ENCODE assay signal across 2 cellular contexts in the genomic region with DNA sequence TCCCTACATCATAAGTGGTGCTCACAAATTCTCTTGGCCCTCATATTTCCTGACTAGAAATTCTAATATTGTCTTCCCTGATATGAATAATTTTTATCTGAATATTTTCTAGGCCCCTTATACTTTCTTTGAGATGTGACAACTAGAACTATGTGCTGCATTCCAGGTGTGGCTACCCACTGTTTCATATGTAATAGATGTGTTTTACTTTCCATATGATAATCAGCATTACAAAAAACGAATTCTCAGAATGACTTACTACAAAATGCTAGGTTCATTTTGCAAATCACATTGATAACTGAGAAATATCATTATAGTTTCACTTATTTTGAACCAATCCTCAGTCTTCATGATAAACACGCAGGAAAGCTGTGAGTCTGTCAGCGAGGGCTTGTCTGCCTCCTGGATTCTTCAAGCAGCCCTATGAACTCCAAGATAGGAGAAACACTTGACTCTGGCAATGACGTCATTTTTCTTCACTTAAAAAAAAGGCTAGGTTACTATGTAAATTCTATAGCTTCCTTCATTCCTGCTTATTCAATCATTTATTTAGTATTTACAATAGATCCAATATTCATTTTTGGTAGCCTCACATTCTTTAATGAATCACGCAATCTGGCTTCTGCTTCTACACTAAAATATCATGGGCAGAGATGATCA.
TF ChIP-seq lines count a peak whose summit lies in the region.

No MANE protein-coding gene starts in this region.

TF ChIP-seq in HepG2, 621 proteins besides CTCF, POLR2A, EP300 and RAD21:
- peak; percentile 98 for TF ChIP-seq ATF7 (IDR thresholded peaks at IDR 0.05)
- no peak for TF ChIP-seq ATF7 (CRISPR knock-in tag; IDR thresholded peaks at IDR 0.05)
- TF ChIP-seq SAP130 (CRISPR knock-in tag; IDR thresholded peaks at IDR 0.05; ENCODE audit: low read depth) = no peak
- no peak for TF ChIP-seq MED8 (CRISPR knock-in tag; IDR thresholded peaks at IDR 0.05; ENCODE audit: insufficient replicate concordance)
- TF ChIP-seq NR1H2 (CRISPR knock-in tag; IDR thresholded peaks at IDR 0.05; ENCODE audit: borderline replicate concordance, low read depth) = no peak
- TF ChIP-seq CREB1 (IDR thresholded peaks at IDR 0.05) = peak; percentile 89
- no peak for TF ChIP-seq CREB1 (CRISPR knock-in tag; IDR thresholded peaks at IDR 0.05)
- no peak for TF ChIP-seq CEBPB (IDR thresholded peaks at IDR 0.05; ENCODE audit: borderline replicate concordance, low read depth, low read length)
TF ChIP-seq in HepG2: peak in this region for 2.

TF ChIP-seq in K562, 482 proteins besides CTCF, POLR2A, EP300 and RAD21:
- TF ChIP-seq ELF1 (tag; IDR thresholded peaks at IDR 0.05) (no peak), ATF1 (CRISPR knock-in tag; IDR thresholded peaks at IDR 0.05) (no peak), ATF1 (tag; IDR thresholded peaks at IDR 0.05) (0 out of 2 replicates have a peak, but pooled peaks have one; percentile 22), FOXJ2 (tag; IDR thresholded peaks at IDR 0.05) (no peak), JUND (IDR thresholded peaks at IDR 0.05; ENCODE audit: borderline replicate concordance, low read depth, low read length) (peak; percentile 38; the same call in 1 of the 2 replicates), JUND (tag; IDR thresholded peaks at IDR 0.05; ENCODE audit: borderline replicate concordance, low read depth, low read length) (peak; percentile 48; the same call in 1 of the 3 replicates), ZNF592 (IDR thresholded peaks at IDR 0.05) (no peak), ATF3 (IDR thresholded peaks at IDR 0.05) (peak; percentile 87), ATF3 (CRISPR knock-in tag; conservative IDR thresholded peaks at IDR 0.05) (no peak), NCOR1 (IDR thresholded peaks at IDR 0.05) (no peak), HDGF (IDR thresholded peaks at IDR 0.05) (no peak), ERF (CRISPR knock-in tag; IDR thresholded peaks at IDR 0.05) (no peak), ATF7 (IDR thresholded peaks at IDR 0.05) (peak; percentile 92)
